7 cellular contexts compared by ENCODE assay signal in genomic region chr7:144484445-144484844, GRCh38.
"Had no signal": no experiment of that assay in that cellular context is flagged by ENCODE, and none has a peak within 500 bp of the region (broad histone marks: within the 10 kb centered on the region; RNA-seq: fewer than 3 reads in every experiment).

No MANE protein-coding gene starts in this region.

- DNase-seq: GDM1, GF-D8 had no signal

- ATAC-seq: GM12878 had no signal

- FAIRE-seq: G401.6, GM12878, GM12891, GM12892, GM18507 had no signal

- H3K4me3 ChIP-seq: GM12878 had no signal
